ENCODE assay signal across 8 cellular contexts in the genomic region with DNA sequence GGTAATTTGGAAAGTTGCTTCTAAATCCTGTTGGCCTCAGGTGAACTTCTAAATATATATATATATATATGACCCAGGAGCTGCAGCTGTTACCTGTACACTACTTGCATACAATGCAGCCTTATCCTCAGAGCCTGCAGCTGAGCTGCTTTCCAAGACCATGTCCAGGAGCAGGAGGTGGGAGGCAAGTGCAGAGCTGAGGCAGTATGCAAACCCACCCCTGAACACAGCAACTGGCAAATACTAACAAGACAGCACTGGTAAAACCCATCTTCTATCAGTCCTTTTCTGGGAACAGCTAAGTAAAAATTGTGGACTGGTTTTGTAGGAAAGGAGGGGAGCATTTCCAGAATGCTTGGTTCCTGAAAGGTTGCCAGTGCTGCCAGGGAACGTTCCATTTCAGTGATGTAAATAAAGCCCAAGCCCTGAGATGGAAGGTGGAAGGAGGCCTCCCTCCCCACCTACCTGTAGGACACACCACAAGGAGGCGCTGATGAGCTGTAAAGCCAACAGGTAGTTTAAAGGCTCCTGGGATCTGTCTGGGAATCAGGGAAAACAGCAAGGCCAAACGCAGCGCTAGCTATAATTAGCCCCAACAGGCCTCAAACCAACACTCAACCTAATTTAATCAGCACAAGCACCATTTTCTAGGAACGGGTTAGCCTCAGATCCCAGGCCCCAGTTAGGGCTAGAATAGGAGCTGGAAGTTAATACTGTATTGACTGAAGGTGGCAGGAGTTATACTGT.
A peak's percentile ranks its signal among the peaks of the same experiment; 100 is the strongest.
DNase-seq lines count a peak whose midpoint lies in the region; ATAC-seq and TF ChIP-seq lines count a peak whose summit lies in the region.

No MANE protein-coding gene starts in this region.

- no peak overlapping the region for H3K4me3 Mint-ChIP-seq in progenitor cell of endocrine pancreas (ENCODE audit: low read depth)

- TF ChIP-seq CTCF in progenitor cell of endocrine pancreas (IDR thresholded peaks at IDR 0.05; ENCODE audit: unreplicated experiment) (peak; percentile 86), upper lobe of right lung (IDR thresholded peaks at IDR 0.05) (peak; percentile 95)

- no peak overlapping the region for H3K4me3 ChIP-seq in upper lobe of right lung

- peak; percentile 85 for DNase-seq in COLO668 (lab: John Stamatoyannopoulos, UW; ENCODE audit: unreplicated experiment)
- DNase-seq in NCI-H1092 (lab: John Stamatoyannopoulos, UW), result peak; percentile 72
- peak; percentile 59 for DNase-seq in SKM-1 (lab: John Stamatoyannopoulos, UW; ENCODE audit: unreplicated experiment)
- peak; percentile 66 to 85 for DNase-seq in activated naive CD4-positive, alpha-beta T cell treated with anti-CD3 and anti-CD28 coated beads, Interleukin-2, amount 50 U/mL, for 72 hours (ENCODE audit: low spot score in 2 of 2)
- DNase-seq in Right ventricle myocardium inferior (ENCODE audit: missing footprints), result peak; percentile 88
- DNase-seq in progenitor cell of endocrine pancreas (ENCODE audit: low spot score, unreplicated experiment), result peak; percentile 78
- peak; percentile 89 for DNase-seq in upper lobe of right lung

- ATAC-seq in GM21723 (IDR thresholded peaks at IDR 0.05; ENCODE audit: unreplicated experiment) (peak; percentile 68), Right ventricle myocardium inferior (peak; percentile 95), upper lobe of right lung (peak; percentile 99)
- ATAC-seq in activated naive CD4-positive, alpha-beta T cell treated with anti-CD3 and anti-CD28 coated beads, Interleukin-2, amount 50 U/mL, for 72 hours, result peak; percentile 67 to 80

- no peaks in the 10 kb centered on the region for H3K36me3 Mint-ChIP-seq in activated naive CD4-positive, alpha-beta T cell treated with anti-CD3 and anti-CD28 coated beads, Interleukin-2, amount 50 U/mL, for 72 hours
- H3K36me3 Mint-ChIP-seq in progenitor cell of endocrine pancreas (ENCODE audit: insufficient read depth), result no peaks in the 10 kb centered on the region

- no peaks in the 10 kb centered on the region for H3K27me3 ChIP-seq in upper lobe of right lung

- no peak overlapping the region for H3K27ac Mint-ChIP-seq in activated naive CD4-positive, alpha-beta T cell treated with anti-CD3 and anti-CD28 coated beads, Interleukin-2, amount 50 U/mL, for 72 hours
- H3K27ac Mint-ChIP-seq in progenitor cell of endocrine pancreas, result no peak overlapping the region

- peak overlapping the region; percentile 24 for H3K27ac ChIP-seq in upper lobe of right lung

- no peaks in the 10 kb centered on the region for H3K9me3 Mint-ChIP-seq in activated naive CD4-positive, alpha-beta T cell treated with anti-CD3 and anti-CD28 coated beads, Interleukin-2, amount 50 U/mL, for 72 hours
- H3K9me3 Mint-ChIP-seq in progenitor cell of endocrine pancreas (ENCODE audit: low read depth), result no peaks in the 10 kb centered on the region

- intact Hi-C loops in Right ventricle myocardium inferior (cut with DNase I), result loop anchor here (1.0 kb wide), 1 partner anchor 148 kb away; the partner anchor contains the start of gene MAP3K5
- intact Hi-C loops in upper lobe of right lung (cut with DNase I), result loop anchor here (5.0 kb wide), 1 partner anchor 148 kb away; the partner anchor contains the start of gene MAP3K5

- H3K36me3 ChIP-seq in upper lobe of right lung, result peaks cover 5% of the 10 kb centered on the region

- H3K27me3 Mint-ChIP-seq in progenitor cell of endocrine pancreas, result peaks cover 10% of the 10 kb centered on the region

- H3K4me1 ChIP-seq in upper lobe of right lung, result peaks cover 27% of the 10 kb centered on the region

- H3K4me1 Mint-ChIP-seq in progenitor cell of endocrine pancreas (ENCODE audit: low read depth), result peaks cover 2% of the 10 kb centered on the region

- H3K9me3 ChIP-seq in upper lobe of right lung, result no peaks in the 10 kb centered on the region
